In the genomic region with DNA sequence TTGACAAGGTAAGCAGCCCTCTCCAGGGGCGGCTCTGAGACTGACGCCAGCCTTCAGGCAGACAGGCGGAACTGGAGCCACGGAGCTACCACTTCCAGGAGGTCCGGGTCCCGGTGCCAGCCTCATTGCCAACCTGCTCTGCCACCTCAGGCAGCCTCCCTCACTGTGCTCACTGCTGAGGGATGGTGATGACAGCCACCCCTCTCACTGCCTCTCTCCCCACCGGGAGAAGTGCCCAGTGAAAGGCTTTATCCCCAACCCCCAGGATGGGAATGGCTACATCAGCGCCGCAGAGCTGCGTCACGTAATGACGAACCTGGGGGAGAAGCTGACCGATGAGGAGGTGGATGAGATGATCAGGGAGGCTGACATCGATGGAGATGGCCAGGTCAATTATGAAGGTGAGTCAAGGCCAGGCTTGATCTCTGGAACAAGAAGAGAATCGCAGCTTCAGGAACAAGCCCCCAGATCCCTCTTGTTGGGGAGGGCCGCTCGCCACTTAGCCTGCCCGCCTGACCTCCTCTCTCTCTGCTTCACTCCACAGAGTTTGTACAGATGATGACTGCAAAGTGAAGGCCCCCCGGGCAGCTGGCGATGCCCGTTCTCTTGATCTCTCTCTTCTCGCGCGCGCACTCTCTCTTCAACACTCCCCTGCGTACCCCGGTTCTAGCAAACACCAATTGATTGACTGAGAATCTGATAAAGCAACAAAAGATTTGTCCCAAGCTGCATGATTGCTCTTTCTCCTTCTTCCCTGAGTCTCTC, we compare ENCODE assay signal across 1 cellular context.
A peak's percentile ranks its signal among the peaks of the same experiment; 100 is the strongest.
TF ChIP-seq lines count a peak whose summit lies in the region.

No MANE protein-coding gene starts in this region.

TF ChIP-seq in HepG2, 621 proteins besides CTCF, POLR2A, EP300 and RAD21:
- TF ChIP-seq AGO2 (optimal IDR thresholded peaks at IDR 0.05; ENCODE audit: low read depth, low read length) (peak; percentile 55), KDM5B (CRISPR knock-in tag; IDR thresholded peaks at IDR 0.05; ENCODE audit: borderline replicate concordance) (no peak)
